Comparison of ENCODE assay signal across 17 cellular contexts in genomic region chr16:59880626-59881025, GRCh38.
"Had no signal": no experiment of that assay in that cellular context is flagged by ENCODE, and none has a peak within 500 bp of the region (broad histone marks: within the 10 kb centered on the region; RNA-seq: fewer than 3 reads in every experiment).

No MANE protein-coding gene starts in this region.

- H3K27me3 ChIP-seq: brain microvascular endothelial cell, colonic mucosa, gastrocnemius medialis, spleen, upper lobe of left lung had no signal

- H3K4me1 ChIP-seq: colonic mucosa, gastrocnemius medialis, spleen, upper lobe of left lung had no signal

- H3K36me3 ChIP-seq: brain microvascular endothelial cell, colonic mucosa, gastrocnemius medialis, spleen, upper lobe of left lung had no signal

- H3K9me3 ChIP-seq: colonic mucosa, gastrocnemius medialis, upper lobe of left lung had no signal

- DNase-seq: activated CD4-positive, alpha-beta T cell treated with anti-CD3 and anti-CD28 coated beads for 1 hour; activated gamma-delta T cell treated with Interleukin-2 at 50 U/mL for 16 hours; activated T-cell treated with anti-CD3 and anti-CD28 coated beads, Interleukin-2, amount 50 U/mL, for 1 hour; anterior cingulate cortex; brain microvascular endothelial cell; central memory CD4-positive, alpha-beta T cell; colonic mucosa; gastrocnemius medialis; hippocampal formation; mucosa of descending colon; nephron progenitor cell; nucleus accumbens; spleen; stimulated activated CD4-positive, alpha-beta T cell treated with anti-CD3 and anti-CD28 coated beads, Interleukin-4, amount 100 ng/mL, for 1 hour; stimulated activated naive CD4-positive, alpha-beta T cell; T-helper 1 cell; upper lobe of left lung had no signal

- ATAC-seq: gastrocnemius medialis, mucosa of descending colon had no signal

- H3K4me3 ChIP-seq: colonic mucosa, gastrocnemius medialis, mucosa of descending colon, spleen, upper lobe of left lung had no signal

- H3K27ac ChIP-seq: brain microvascular endothelial cell, colonic mucosa, gastrocnemius medialis, spleen, upper lobe of left lung had no signal
